ENCODE assay signal across 1 cellular context in genomic region chrX:47232803-47233332, GRCh38.
TF ChIP-seq lines count a peak whose summit lies in the region.

USP11 (plus strand) TSS chrX:47233009; CDS start chrX:47233044, 35 bp downstream.

TF ChIP-seq in GM23338, 12 proteins besides CTCF, POLR2A, EP300 and RAD21 (continued from another document):
- TF ChIP-seq ZNF462 (CRISPR knock-in tag; IDR thresholded peaks at IDR 0.05) (no peak), STAT1 (IDR thresholded peaks at IDR 0.05; ENCODE audit: unreplicated experiment) (no peak), JUNB (IDR thresholded peaks at IDR 0.05; ENCODE audit: unreplicated experiment) (no peak)
